Comparison of ENCODE assay signal across 8 cellular contexts in genomic region chr5:158812381-158812780, GRCh38.
DNase-seq lines count a peak whose midpoint lies in the region; ATAC-seq and TF ChIP-seq lines count a peak whose summit lies in the region.

No MANE protein-coding gene starts in this region.

- DNase-seq in BE2C (peak; percentile 43), NAMALWA (ENCODE audit: low spot score) (peak; percentile 97), globus pallidus (ENCODE audit: low spot score) (no peak), RPMI8226 (no peak), upper lobe of left lung (no peak)
- peak; percentile 4 for DNase-seq in activated naive CD4-positive, alpha-beta T cell treated with Interleukin-2 at 50 U/mL for 16 hours
- peak in 2 of 3 donors; percentile 3 to 26 for DNase-seq in stimulated activated CD4-positive, alpha-beta T cell treated with anti-CD3 and anti-CD28 coated beads, TNF-alpha, amount 100 ng/mL, for 1 hour (ENCODE audit: low read depth in 3 of 3, low spot score in 1 of 3)

- H3K27me3 ChIP-seq in BE2C (no peaks in the 10 kb centered on the region), upper lobe of left lung (no peaks in the 10 kb centered on the region)

- no peaks in the 10 kb centered on the region for H3K36me3 ChIP-seq in BE2C
- no peaks in the 10 kb centered on the region for H3K36me3 ChIP-seq in upper lobe of left lung

- H3K9me3 ChIP-seq in BE2C (no peaks in the 10 kb centered on the region), upper lobe of left lung (no peaks in the 10 kb centered on the region)

- peak; percentile 68 for ATAC-seq in GM21381 (IDR thresholded peaks at IDR 0.05; ENCODE audit: unreplicated experiment)
- no peak for ATAC-seq in upper lobe of left lung (ENCODE audit: low FRiP score in 2 of 2)

- peaks cover 20% of the 10 kb centered on the region for H3K4me1 ChIP-seq in BE2C
- peaks cover 0 to 6% (median 2%) of the 10 kb centered on the region in 4 donors for H3K4me1 ChIP-seq in upper lobe of left lung

- no peak overlapping the region for H3K27ac ChIP-seq in upper lobe of left lung

- TF ChIP-seq CTCF in BE2C (IDR thresholded peaks at IDR 0.05; ENCODE audit: low read depth, low read length) (no peak), upper lobe of left lung (IDR thresholded peaks at IDR 0.05) (no peak)

- H3K4me3 ChIP-seq in BE2C (ENCODE audit: low read depth, low read length) (no peak overlapping the region), upper lobe of left lung (no peak overlapping the region)

- WGBS in upper lobe of left lung, 2 donors, result 31 to 55% methylated on average over 2 to 6 of the region's 6 CpGs

- TF ChIP-seq EP300 in upper lobe of left lung (IDR thresholded peaks at IDR 0.05), result no peak

- TF ChIP-seq POLR2A in upper lobe of left lung (IDR thresholded peaks at IDR 0.05), result no peak

Comparison
In these comparisons a context has a peak if more than half of its experiments do, and no peak if none do; other contexts are left out.
1. DNase-seq: peak in BE2C (single experiment), NAMALWA (single experiment), activated naive CD4-positive, alpha-beta T cell treated with Interleukin-2 at 50 U/mL for 16 hours (single experiment) and stimulated activated CD4-positive, alpha-beta T cell treated with anti-CD3 and anti-CD28 coated beads, TNF-alpha, amount 100 ng/mL, for 1 hour (2 of 3); none in globus pallidus (single experiment), RPMI8226 (single experiment) and upper lobe of left lung (0 of 2).